In genomic region chr3:186152889-186153292, GRCh38 we compare ENCODE assay signal across 9 cellular contexts. TPM values are rescaled to one million over a fixed set of nuclear protein-coding genes. Genes with fewer than 3 reads are reported as not detected.
DNase-seq lines count a peak whose midpoint lies in the region; ATAC-seq and TF ChIP-seq lines count a peak whose summit lies in the region.
"Had no signal": no experiment of that assay in that cellular context is flagged by ENCODE, and none has a peak within 500 bp of the region (broad histone marks: within the 10 kb centered on the region; RNA-seq: fewer than 3 reads in every experiment).

No MANE protein-coding gene starts in this region.

- H3K27me3 Mint-ChIP-seq in IgD-negative memory B cell: peaks cover 4% of the 10 kb centered on the region

- ATAC-seq in GM18858 (IDR thresholded peaks at IDR 0.05; ENCODE audit: unreplicated experiment): peak; percentile 82
- peak; percentile 88 for ATAC-seq in GM21786 (IDR thresholded peaks at IDR 0.05; ENCODE audit: unreplicated experiment)

- no peaks in the 10 kb centered on the region for H3K9me3 Mint-ChIP-seq in IgD-negative memory B cell

- no peaks in the 10 kb centered on the region for H3K27me3 ChIP-seq in ovary
- H3K27me3 ChIP-seq in transverse colon: peaks cover 4% of the 10 kb centered on the region

- no peaks in the 10 kb centered on the region for H3K9me3 ChIP-seq in ovary
- no peaks in the 10 kb centered on the region for H3K9me3 ChIP-seq in transverse colon

- peak overlapping the region; percentile 67 to 97 (median 93) for H3K27ac Mint-ChIP-seq in IgD-negative memory B cell
- H3K27ac Mint-ChIP-seq: activated naive CD8-positive, alpha-beta T cell had no signal

- in situ Hi-C loops in transverse colon (cut with MboI; ENCODE audit: low pct_ligation_motif_present in 1 of 4, low pct_unique_long_range_greater_than_20kb in 1 of 4, low sequenced_read_pairs in 3 of 4): no loop called here

- H3K4me1 ChIP-seq in ovary (ENCODE audit: insufficient read depth) (no peaks in the 10 kb centered on the region), transverse colon (no peaks in the 10 kb centered on the region)

- 77 to 88% (median 82%) methylated on average over 9 of the region's 9 CpGs for WGBS in ovary, 3 donors
- WGBS in transverse colon (ENCODE audit: low coverage in 1 of 2), 2 donors: 44 to 66% methylated on average over 2 to 9 of the region's 9 CpGs

- intact Hi-C loops in ovary (cut with DNase I): no loop called here
- intact Hi-C loops in transverse colon (cut with DNase I; ENCODE audit: low total_unique reads): no loop called here

- no peak for TF ChIP-seq EP300 in ovary (IDR thresholded peaks at IDR 0.05)
- no peak for TF ChIP-seq EP300 in transverse colon (IDR thresholded peaks at IDR 0.05; ENCODE audit: low read depth)

- TF ChIP-seq POLR2A in ovary (IDR thresholded peaks at IDR 0.05) (no peak), transverse colon (IDR thresholded peaks at IDR 0.05) (no peak)

- H3K4me3 ChIP-seq in ovary (no peak overlapping the region), transverse colon (no peak overlapping the region)

- H3K36me3 ChIP-seq in ovary (no peaks in the 10 kb centered on the region), transverse colon (no peaks in the 10 kb centered on the region)

- H3K4me3 Mint-ChIP-seq in IgD-negative memory B cell: peak overlapping the region; percentile 10 to 78 (median 52)
- H3K4me3 Mint-ChIP-seq: activated naive CD8-positive, alpha-beta T cell had no signal

- no peak overlapping the region for H3K27ac ChIP-seq in ovary
- no peak overlapping the region for H3K27ac ChIP-seq in transverse colon

- H3K4me1 Mint-ChIP-seq in IgD-negative memory B cell: peaks cover 11 to 25% (median 14%) of the 10 kb centered on the region in 3 donors

- no peaks in the 10 kb centered on the region for H3K36me3 Mint-ChIP-seq in IgD-negative memory B cell
- H3K36me3 Mint-ChIP-seq: activated naive CD8-positive, alpha-beta T cell had no signal

- DNase-seq in medulla oblongata (ENCODE audit: extremely low spot score) (peak; percentile 67), NCI-H526 (lab: John Stamatoyannopoulos, UW) (no peak), ovary (no peak), NCI-H146 treated with DMSO at 0.1 percent for 48 hours (lab: John Stamatoyannopoulos, UW; ENCODE audit: unreplicated experiment) (no peak), transverse colon (no peak)

- TF ChIP-seq CTCF in ovary (IDR thresholded peaks at IDR 0.05) (no peak), transverse colon (IDR thresholded peaks at IDR 0.05) (no peak)

RNA-seq across cellular contexts. Expression of gene ETV5, which starts 44.0 kb away (rescaled TPM):
- 0.36 TPM for polyA plus RNA-seq in IgD-negative memory B cell
- 10 to 100 TPM in 1 of 7 donors, 1 to 10 TPM in 6; 3.3 to 20.4 (median 6.6) TPM for total RNA-seq in ovary
- polyA plus RNA-seq in ovary: 10 to 100 TPM in 1 of 2 donors, 1 to 10 TPM in 1; 1.8 to 10.3 TPM
- 10 to 100 TPM in 1 of 4 donors, 1 to 10 TPM in 2, not detected in 1; 1.9 to 12.2 (median 4.0) TPM for total RNA-seq in transverse colon
